ENCODE assay signal across 9 cellular contexts in genomic region chr12:44317651-44318126, GRCh38.
DNase-seq lines count a peak whose midpoint lies in the region; ATAC-seq, FAIRE-seq and TF ChIP-seq lines count a peak whose summit lies in the region.
"Had no signal": no experiment of that assay in that cellular context is flagged by ENCODE, and none has a peak within 500 bp of the region (broad histone marks: within the 10 kb centered on the region; RNA-seq: fewer than 3 reads in every experiment).

No MANE protein-coding gene starts in this region.

- no peak for FAIRE-seq in GM12878 (lab: Jason Lieb, UNC)

- no peak overlapping the region for H3K14ac ChIP-seq in neuronal stem cell (ENCODE audit: low read length)

- no TSS peak for BruUV-seq in A673 (replicated peaks; lab: Mats Ljungman, UMichigan)
- no TSS peak for BruUV-seq in GM12878 (replicated peaks; lab: Mats Ljungman, UMichigan)

- CTCF ChIA-PET in A673 (lab: Charles Lee) (interaction anchor here (0.8 kb wide), 1 partner anchor 568 kb away, joined by 4 read pairs; no protein-coding TSS in a partner anchor), GM12878 (lab: Yijun Ruan, JAX) (interaction anchor here (0.6 to 2.1 kb wide), 14 partner anchors 9 to 613 kb away, joined by 3 to 12 read pairs (median 3); no protein-coding TSS in a partner anchor)

- peaks cover 31% of the 10 kb centered on the region for H3K4me1 ChIP-seq in A673 (ENCODE audit: insufficient read depth, low read length, poor library complexity, severe bottlenecking)
- no peaks in the 10 kb centered on the region for H3K4me1 ChIP-seq in GM12878 (ENCODE audit: control insufficient read depth, insufficient read depth, low read length)
- peaks cover 0 to 2% of the 10 kb centered on the region in 2 donors for H3K4me1 ChIP-seq in neuronal stem cell (ENCODE audit: control insufficient read depth in 2 of 2, insufficient read depth in 1 of 2, low read depth in 1 of 2, low read length in 2 of 2)

- peak; percentile 67 for ATAC-seq in HG02763 (IDR thresholded peaks at IDR 0.05; ENCODE audit: unreplicated experiment)
- peak; percentile 93 for ATAC-seq in GM12878

- DNase-seq in A673 (ENCODE audit: low spot score) (peak; percentile 81), GM13976 (ENCODE audit: low spot score) (peak; percentile 24), NCI-H1436 (lab: John Stamatoyannopoulos, UW) (peak; percentile 48), GM12878 (ENCODE audit: low read depth, low spot score) (no peak), neuronal stem cell (ENCODE audit: low spot score) (peak; percentile 9), NCI-H128 (lab: John Stamatoyannopoulos, UW; ENCODE audit: unreplicated experiment) (no peak), NCI-H345 treated with DMSO at 0.1 percent for 48 hours (lab: John Stamatoyannopoulos, UW; ENCODE audit: unreplicated experiment) (no peak)

- SMC1A ChIA-PET in GM12878 (lab: Charles Lee; ENCODE audit: uncharacterized antibody, unreplicated experiment) = interaction anchor here (0.7 to 1.9 kb wide), 11 partner anchors 9 to 613 kb away, joined by 3 to 13 read pairs (median 3); no protein-coding TSS in a partner anchor

- H2AK5ac ChIP-seq in neuronal stem cell (ENCODE audit: low read depth, low read length) = peak overlapping the region; percentile 20

- intact Hi-C loops in A673 (cut with micrococcal nuclease; ENCODE audit: unreplicated experiment) (loop anchor here (2.0 to 10.0 kb wide), 5 partner anchors 21 to 570 kb away; no protein-coding TSS in a partner anchor), GM12878 (cut with micrococcal nuclease; ENCODE audit: unreplicated experiment) (loop anchor here (5.0 to 10.0 kb wide), 3 partner anchors 300 to 610 kb away; no protein-coding TSS in a partner anchor)

- TF ChIP-seq EP300 in GM12878 (IDR thresholded peaks at IDR 0.05; ENCODE audit: borderline replicate concordance in 1 of 2, control insufficient read depth in 1 of 2, low read depth in 2 of 2, low read length in 2 of 2) = no peak

- no peak overlapping the region for H2BK15ac ChIP-seq in neuronal stem cell (ENCODE audit: low read length)

- no peak overlapping the region for H3K27ac ChIP-seq in A673 (ENCODE audit: low read depth, low read length, poor library complexity, severe bottlenecking)
- H3K27ac ChIP-seq in GM12878 (ENCODE audit: control insufficient read depth, insufficient read depth) = no peak overlapping the region
- no peak overlapping the region for H3K27ac ChIP-seq in neuronal stem cell (replicated peaks; ENCODE audit: low read length)
- H3K27ac ChIP-seq: epithelial cell of prostate had no signal

- H4K20me1 ChIP-seq in GM12878 (ENCODE audit: control insufficient read depth, insufficient read depth) = no peaks in the 10 kb centered on the region

- peak; percentile 89 for TF ChIP-seq RAD21 in GM12878 (IDR thresholded peaks at IDR 0.05; ENCODE audit: insufficient read depth, low read depth, low read length)

- no peaks in the 10 kb centered on the region for H3K79me1 ChIP-seq in neuronal stem cell (ENCODE audit: low read depth, low read length)

- POLR2A ChIA-PET in A673 (lab: Charles Lee; ENCODE audit: low non-redundant PET) (no interaction called here), GM12878 (lab: Charles Lee) (no interaction called here)

- H4K8ac ChIP-seq in neuronal stem cell (ENCODE audit: low read depth, low read length) = no peak overlapping the region

- H3K27me3 ChIP-seq in A673 (replicated peaks; ENCODE audit: insufficient read depth, low read depth, low read length, poor library complexity) (no peaks in the 10 kb centered on the region), GM12878 (replicated peaks in 1 of 2; ENCODE audit: control insufficient read depth in 2 of 2, insufficient read depth in 2 of 2, low read length in 1 of 2) (no peaks in the 10 kb centered on the region), neuronal stem cell (ENCODE audit: control insufficient read depth in 3 of 3, insufficient read depth in 3 of 3, low read depth in 1 of 3, low read length in 3 of 3) (no peaks in the 10 kb centered on the region)

- H3K4me3 ChIP-seq in A673 (ENCODE audit: low read depth, low read length, poor library complexity, severe bottlenecking) (no peak overlapping the region), GM12878 (no peak overlapping the region), neuronal stem cell (ENCODE audit: low read length in 2 of 2) (no peak overlapping the region)

- no peak overlapping the region for H2BK120ac ChIP-seq in neuronal stem cell (ENCODE audit: low read depth, low read length)

- H3K23ac ChIP-seq in neuronal stem cell (ENCODE audit: low read depth, low read length, poor library complexity) = no peak overlapping the region

- H3K9ac ChIP-seq in GM12878 (ENCODE audit: control insufficient read depth, insufficient read depth, low read length) = no peak overlapping the region
- no peak overlapping the region for H3K9ac ChIP-seq in neuronal stem cell (ENCODE audit: low read depth, low read length, poor library complexity)

- H2BK12ac ChIP-seq in neuronal stem cell (ENCODE audit: low read length) = no peak overlapping the region

- H2AFZ ChIP-seq in GM12878 (ENCODE audit: control insufficient read depth, low read depth, low read length) = no peak overlapping the region
- no peak overlapping the region for H2AFZ ChIP-seq in neuronal stem cell (ENCODE audit: low read length)

- H2BK5ac ChIP-seq in neuronal stem cell (ENCODE audit: low read length) = no peak overlapping the region

- RAD21 ChIA-PET in GM12878 (lab: Charles Lee; ENCODE audit: unreplicated experiment) = interaction anchor here (0.9 to 1.5 kb wide), 3 partner anchors 123 to 161 kb away, joined by 3 to 9 read pairs (median 4); no protein-coding TSS in a partner anchor

- 45% methylated on average over 7 of the region's 7 CpGs for WGBS in GM12878 (ENCODE audit: insufficient coverage, insufficient replicate concordance, low lambda C conversion rate, missing lambda C conversion rate)
- WGBS in neuronal stem cell (ENCODE audit: extremely low coverage in 2 of 2, insufficient read length in 2 of 2, insufficient replicate concordance in 1 of 2), 2 donors = no CpG with 5 or more reads among the region's 7 CpGs

- H4K91ac ChIP-seq in neuronal stem cell (ENCODE audit: low read depth, low read length, poor library complexity) = no peak overlapping the region

- peak; percentile 67 for TF ChIP-seq CTCF in A673 (conservative IDR thresholded peaks at IDR 0.05; ENCODE audit: low read depth, low read length)
- peak; percentile 41 for TF ChIP-seq CTCF in GM13976 (IDR thresholded peaks at IDR 0.05; ENCODE audit: borderline replicate concordance, control extremely low read depth, extremely low read depth, insufficient read depth, missing control alignments)
- peak; percentile 51 to 57 (median 55); a peak in 5 of 6 replicates for TF ChIP-seq CTCF in GM12878 (IDR thresholded peaks at IDR 0.05 in 2 of 3, conservative IDR thresholded peaks at IDR 0.05 in 1 of 3; ENCODE audit: control insufficient read depth in 2 of 3, extremely low read depth in 1 of 3, insufficient read depth in 1 of 3, low read depth in 3 of 3, low read length in 3 of 3)

- H3K18ac ChIP-seq in neuronal stem cell (ENCODE audit: low read length) = peak overlapping the region; percentile 95

- H3K79me2 ChIP-seq in GM12878 (ENCODE audit: control insufficient read depth, insufficient read depth, low read length) = no peaks in the 10 kb centered on the region

- in situ Hi-C loops in GM13976 (cut with MboI; ENCODE audit: low sequenced_read_pairs, unreplicated experiment) (no loop called here), GM12878 (cut with MboI) (no loop called here)

- no peak overlapping the region for H3K4me2 ChIP-seq in GM12878 (ENCODE audit: control insufficient read depth, insufficient read depth)
- no peak overlapping the region for H3K4me2 ChIP-seq in neuronal stem cell (ENCODE audit: insufficient read depth, low read length, poor library complexity, severe bottlenecking)

- H3K36me3 ChIP-seq in A673 (ENCODE audit: insufficient read depth, low read length, poor library complexity, severe bottlenecking) (no peaks in the 10 kb centered on the region), GM12878 (ENCODE audit: control insufficient read depth in 2 of 2, insufficient read depth in 2 of 2, low read length in 1 of 2) (no peaks in the 10 kb centered on the region), neuronal stem cell (replicated peaks in 1 of 2; ENCODE audit: control insufficient read depth in 2 of 2, insufficient read depth in 2 of 2, low read length in 2 of 2) (no peaks in the 10 kb centered on the region)

- TF ChIP-seq POLR2A in GM12878 (IDR thresholded peaks at IDR 0.05; ENCODE audit: low read depth, low read length) = no peak

- peaks cover 2% of the 10 kb centered on the region for H3K9me3 ChIP-seq in A673 (ENCODE audit: low read depth, low read length, poor library complexity, severe bottlenecking)
- no peaks in the 10 kb centered on the region for H3K9me3 ChIP-seq in GM12878 (replicated peaks; ENCODE audit: control insufficient read depth, insufficient read depth, low read length)
- H3K9me3 ChIP-seq in neuronal stem cell (replicated peaks in 1 of 2; ENCODE audit: control insufficient read depth in 2 of 2, insufficient read depth in 1 of 2, low read depth in 1 of 2, low read length in 2 of 2) = no peaks in the 10 kb centered on the region

- H3K4ac ChIP-seq in neuronal stem cell (ENCODE audit: low read length) = no peak overlapping the region

TF ChIP-seq in GM12878, 131 proteins besides CTCF, POLR2A, EP300 and RAD21:
- TF ChIP-seq SMC3 (IDR thresholded peaks at IDR 0.05; ENCODE audit: borderline replicate concordance, low read length) = peak; percentile 44; the same call in 1 of the 2 replicates
- no peak for TF ChIP-seq PKNOX1 (IDR thresholded peaks at IDR 0.05)
- TF ChIP-seq CBFB (IDR thresholded peaks at IDR 0.05; ENCODE audit: low read depth) = no peak
- TF ChIP-seq RUNX3 (IDR thresholded peaks at IDR 0.05; ENCODE audit: low read length) = 0 out of 2 replicates have a peak, but pooled peaks have one; percentile 26
- TF ChIP-seq ZNF207 (IDR thresholded peaks at IDR 0.05; ENCODE audit: borderline replicate concordance) = 0 out of 2 replicates have a peak, but pooled peaks have one; percentile 38

Comparison
In these comparisons a context has a peak if more than half of its experiments do, and no peak if none do; other contexts are left out.
1. DNase-seq: peak in A673 (single experiment), GM13976 (single experiment), NCI-H1436 (single experiment) and neuronal stem cell (single experiment); none in GM12878 (single experiment), NCI-H128 (single experiment) and NCI-H345 treated with DMSO at 0.1 percent for 48 hours (single experiment).
2. Peak in every context shown above with its lines, with median percentiles within 50 percentile points of each other: CTCF ChIP-seq.